Comparison of ENCODE assay signal across 16 cellular contexts in genomic region chr5:87746891-87747366, GRCh38.
"Had no signal": no experiment of that assay in that cellular context is flagged by ENCODE, and none has a peak within 500 bp of the region (broad histone marks: within the 10 kb centered on the region; RNA-seq: fewer than 3 reads in every experiment).

No MANE protein-coding gene starts in this region.

- DNase-seq: activated CD4-positive, alpha-beta T cell treated with anti-CD3 and anti-CD28 coated beads, Interleukin-2, amount 10 ng/mL, durations not matched to agents 24 days and 14 days; activated CD8-positive, alpha-beta memory T cell treated with anti-CD3 and anti-CD28 coated beads for 24 hours; activated naive CD4-positive, alpha-beta T cell treated with anti-CD3 and anti-CD28 coated beads, Interleukin-2, amount 10 ng/mL, durations not matched to agents 7 days and 5 days; cerebellar nuclear complex; dermis blood vessel endothelial cell; foreskin fibroblast; left lung; right lobe of liver; spleen; stimulated activated CD4-positive, alpha-beta T cell treated with anti-CD3 and anti-CD28 coated beads, Interleukin-1b, Interleukin-23, amount 100 ng/mL, for 48 hours; tibial artery had no signal

- H3K27ac ChIP-seq: left lung, prostate gland, right lobe of liver, spleen, tibial artery, vagina had no signal

- ATAC-seq: activated T-helper 17 cell treated with anti-CD3 and anti-CD28 coated beads, Interleukin-2, amount 50 U/mL, for 72 hours; left lung; right lobe of liver; stimulated activated memory B cell treated with anti-CD40 and anti-IgM and Interleukin-4, amounts not matched to agents 10 μg/mL and 1 μg/mL and 100 μg/mL, for 72 hours; WTC11 had no signal
